Comparison of ENCODE assay signal across 16 cellular contexts in genomic region chr11:27427183-27427980, GRCh38. TPM values are rescaled to one million over a fixed set of nuclear protein-coding genes. Genes with fewer than 3 reads are reported as not detected.
A peak's percentile ranks its signal among the peaks of the same experiment; 100 is the strongest.
DNase-seq lines count a peak whose midpoint lies in the region; ATAC-seq, FAIRE-seq and TF ChIP-seq lines count a peak whose summit lies in the region.
"Had no signal": no experiment of that assay in that cellular context is flagged by ENCODE, and none has a peak within 500 bp of the region (broad histone marks: within the 10 kb centered on the region; RNA-seq: fewer than 3 reads in every experiment).

No MANE protein-coding gene starts in this region.

- H3K36me3 ChIP-seq in body of pancreas (replicated peaks in 1 of 2; ENCODE audit: insufficient read depth in 1 of 2, low read depth in 2 of 2) (no peaks in the 10 kb centered on the region), small intestine (ENCODE audit: control insufficient read depth in 2 of 2, insufficient read depth in 2 of 2, low read length in 2 of 2) (no peaks in the 10 kb centered on the region)
- H3K36me3 ChIP-seq: upper lobe of right lung had no signal

- peaks cover 98% of the 10 kb centered on the region for H3K4me1 ChIP-seq in body of pancreas
- H3K4me1 ChIP-seq in small intestine (ENCODE audit: control insufficient read depth in 2 of 2, insufficient read depth in 1 of 2, low read depth in 1 of 2, low read length in 1 of 2), result peaks cover 5 to 6% of the 10 kb centered on the region in 2 donors
- H3K4me1 ChIP-seq: Caco-2, upper lobe of right lung had no signal

- peak in 2 of 3 donors; percentile 29 to 36 for TF ChIP-seq POLR2A in body of pancreas (IDR thresholded peaks at IDR 0.05)

- H3K27ac ChIP-seq in body of pancreas (peak overlapping the region; percentile 41 to 77 (median 60)), small intestine (ENCODE audit: low read depth in 1 of 2, low read length in 1 of 2) (no peak overlapping the region)
- H3K27ac ChIP-seq: upper lobe of right lung had no signal

- ATAC-seq in body of pancreas, result peak; percentile 78
- ATAC-seq: activated naive CD4-positive, alpha-beta T cell treated with anti-CD3 and anti-CD28 coated beads, Interleukin-2, amount 50 U/mL, for 72 hours; upper lobe of right lung had no signal

- intact Hi-C loops in body of pancreas (cut with DNase I), result no loop called here

- WGBS in body of pancreas, 2 donors, result 33 to 41% methylated on average over 7 of the region's 7 CpGs
- 58 to 67% (median 61%) methylated on average over 7 of the region's 7 CpGs for WGBS in small intestine, 3 donors

- no peaks in the 10 kb centered on the region for H3K27me3 ChIP-seq in body of pancreas
- H3K27me3 ChIP-seq in small intestine (ENCODE audit: control insufficient read depth in 2 of 2, insufficient read depth in 2 of 2, low read length in 2 of 2), result no peaks in the 10 kb centered on the region
- H3K27me3 ChIP-seq: upper lobe of right lung had no signal

- H3K9me3 ChIP-seq in body of pancreas (no peaks in the 10 kb centered on the region), small intestine (ENCODE audit: control insufficient read depth, low read depth) (no peaks in the 10 kb centered on the region)
- H3K9me3 ChIP-seq: Caco-2, upper lobe of right lung had no signal

- H3K4me3 ChIP-seq in body of pancreas, result no peak overlapping the region
- H3K4me3 ChIP-seq in small intestine (ENCODE audit: low read depth in 1 of 2, low read length in 2 of 2), result no peak overlapping the region
- H3K4me3 ChIP-seq: upper lobe of right lung had no signal

- FAIRE-seq in small intestine (lab: Jason Lieb, UNC), result no peak

- peak; percentile 17 for DNase-seq in NCI-H2029 (lab: John Stamatoyannopoulos, UW)
- no peak for DNase-seq in NCI-H2029 treated with DMSO at 0.1 percent for 48 hours (lab: John Stamatoyannopoulos, UW)
- peak; percentile 55 to 79 (median 70) for DNase-seq in body of pancreas
- peak; percentile 15 for DNase-seq in iris pigment epithelial cell (ENCODE audit: low read depth)
- peak; percentile 58 for DNase-seq in small intestine
- no peak for DNase-seq in activated CD8-positive, alpha-beta memory T cell treated with anti-CD3 and anti-CD28 coated beads, Interleukin-2, amount 50 U/mL, for 48 hours
- no peak for DNase-seq in effector CD4-positive, alpha-beta T cell
- DNase-seq in COLO668 (lab: John Stamatoyannopoulos, UW; ENCODE audit: unreplicated experiment), result no peak
- DNase-seq: 8988T; activated CD8-positive, alpha-beta memory T cell treated with anti-CD3 and anti-CD28 coated beads for 24 hours; Caco-2; glutamatergic neuron; MV-4-11; NCI-H510A; upper lobe of right lung had no signal

- TF ChIP-seq CTCF in body of pancreas (IDR thresholded peaks at IDR 0.05), result no peak

RNA-seq across cellular contexts. Expression of gene LGR4, which starts 45.2 kb away (rescaled TPM):
- total RNA-seq in body of pancreas, result 100 to 1,000 TPM; 120 to 145 TPM
- polyA plus RNA-seq in small intestine, result 10 to 100 TPM in 2 of 3 donors, 1 to 10 TPM in 1; 5.9 to 20.5 (median 10.1) TPM

Comparison
In these comparisons a context has a peak if more than half of its experiments do, and no peak if none do; other contexts are left out.
1. DNase-seq: peak in NCI-H2029 (single experiment), body of pancreas (4 of 4), iris pigment epithelial cell (single experiment) and small intestine (single experiment); none in NCI-H2029 treated with DMSO at 0.1 percent for 48 hours (single experiment), activated CD8-positive, alpha-beta memory T cell treated with anti-CD3 and anti-CD28 coated beads, Interleukin-2, amount 50 U/mL, for 48 hours (single experiment), effector CD4-positive, alpha-beta T cell (single experiment) and COLO668 (single experiment).
2. H3K27ac ChIP-seq: peak in body of pancreas (4 of 4); none in small intestine (0 of 2).